8 cellular contexts compared by ENCODE assay signal in genomic region chr1:90114521-90115141, GRCh38.
DNase-seq lines count a peak whose midpoint lies in the region; FAIRE-seq and TF ChIP-seq lines count a peak whose summit lies in the region.

No MANE protein-coding gene starts in this region.

- H3K4me1 ChIP-seq in BE2C (no peaks in the 10 kb centered on the region), ovary (ENCODE audit: insufficient read depth) (no peaks in the 10 kb centered on the region), vagina (no peaks in the 10 kb centered on the region)

- H3K27ac ChIP-seq in ovary, result no peak overlapping the region
- no peak overlapping the region for H3K27ac ChIP-seq in vagina

- H3K4me3 ChIP-seq in BE2C (ENCODE audit: low read depth, low read length) (no peak overlapping the region), astrocyte of the cerebellum (ENCODE audit: low read depth, low read length) (no peak overlapping the region), ovary (no peak overlapping the region), vagina (no peak overlapping the region)

- no peak for TF ChIP-seq POLR2A in H54 (IDR thresholded peaks at IDR 0.05; ENCODE audit: low read depth, low read length)
- TF ChIP-seq POLR2A in ovary (IDR thresholded peaks at IDR 0.05), result no peak
- TF ChIP-seq POLR2A in vagina (IDR thresholded peaks at IDR 0.05), result no peak

- TF ChIP-seq CTCF in BE2C (IDR thresholded peaks at IDR 0.05; ENCODE audit: low read depth, low read length) (peak; percentile 61), astrocyte of the cerebellum (IDR thresholded peaks at IDR 0.05; ENCODE audit: low read depth, low read length, missing control alignments) (peak; percentile 59), ovary (IDR thresholded peaks at IDR 0.05) (no peak), vagina (IDR thresholded peaks at IDR 0.05) (peak in 1 of 3 experiments; percentile 37)

- H3K9me3 ChIP-seq in BE2C, result no peaks in the 10 kb centered on the region
- H3K9me3 ChIP-seq in ovary, result no peaks in the 10 kb centered on the region
- no peaks in the 10 kb centered on the region for H3K9me3 ChIP-seq in vagina

- intact Hi-C loops in ovary (cut with DNase I), result no loop called here
- intact Hi-C loops in vagina (cut with DNase I), result no loop called here

- in situ Hi-C loops in astrocyte of the cerebellum (cut with HindIII; ENCODE audit: low sequenced_read_pairs), result no loop called here

- peak; percentile 90 for FAIRE-seq in H54 (lab: Jason Lieb, UNC)

- 0 out of 2 replicates have a peak, but pooled peaks cover 4% of the 10 kb centered on the region for H3K27me3 ChIP-seq in BE2C
- no peaks in the 10 kb centered on the region for H3K27me3 ChIP-seq in ovary
- H3K27me3 ChIP-seq in vagina, result no peaks in the 10 kb centered on the region

- TF ChIP-seq EP300 in ovary (IDR thresholded peaks at IDR 0.05), result no peak

- 14 to 21% (median 16%) methylated on average over 3 of the region's 3 CpGs for WGBS in ovary, 3 donors

- H3K36me3 ChIP-seq in BE2C (no peaks in the 10 kb centered on the region), ovary (no peaks in the 10 kb centered on the region), vagina (no peaks in the 10 kb centered on the region)

- DNase-seq in BE2C (no peak), H54 (ENCODE audit: insufficient read length, low spot score) (no peak), NCI-H345 (lab: John Stamatoyannopoulos, UW) (peak; percentile 72), astrocyte of the cerebellum (ENCODE audit: low read depth) (peak; percentile 51), left kidney (ENCODE audit: low read depth, low spot score) (peak; percentile 74), activated gamma-delta T cell (lab: John Stamatoyannopoulos, UW) (no peak), ovary (no peak), vagina (ENCODE audit: extremely low spot score in 2 of 2) (no peak)

Comparison
In these comparisons a context has a peak if more than half of its experiments do, and no peak if none do; other contexts are left out.
1. DNase-seq: peak in NCI-H345 (single experiment), astrocyte of the cerebellum (single experiment) and left kidney (single experiment); none in BE2C (single experiment), H54 (single experiment), activated gamma-delta T cell (single experiment), ovary (0 of 5) and vagina (0 of 2).
2. CTCF ChIP-seq: peak in BE2C (single experiment) and astrocyte of the cerebellum (single experiment); none in ovary (0 of 3).